8 cellular contexts compared by ENCODE assay signal in genomic region chr4:112015960-112016359, GRCh38.
"Had no signal": no experiment of that assay in that cellular context is flagged by ENCODE, and none has a peak within 500 bp of the region (broad histone marks: within the 10 kb centered on the region; RNA-seq: fewer than 3 reads in every experiment).

No MANE protein-coding gene starts in this region.

- H3K4me1 ChIP-seq: HAP-1 had no signal

- H3K4me3 ChIP-seq: GM23248, GM23338, HAP-1 had no signal

- DNase-seq: GM23248, GOT3, H7, H9, HCEC 1CT, HFFc6 had no signal

- H3K36me3 ChIP-seq: HAP-1 had no signal

- H3K27ac ChIP-seq: GM23248 had no signal

- H3K9me3 ChIP-seq: HAP-1 had no signal
